9 cellular contexts compared by ENCODE assay signal in genomic region chr1:40477680-40478057, GRCh38. TPM values are rescaled to one million over a fixed set of nuclear protein-coding genes. Genes with fewer than 3 reads are reported as not detected.
A peak's percentile ranks its signal among the peaks of the same experiment; 100 is the strongest.
DNase-seq lines count a peak whose midpoint lies in the region; TF ChIP-seq lines count a peak whose summit lies in the region.
"Had no signal": no experiment of that assay in that cellular context is flagged by ENCODE, and none has a peak within 500 bp of the region (broad histone marks: within the 10 kb centered on the region; RNA-seq: fewer than 3 reads in every experiment).

No MANE protein-coding gene starts in this region.

- DNase-seq in NCI-H2227 treated with DMSO at 0.1 percent for 48 hours (lab: John Stamatoyannopoulos, UW) (peak; percentile 46), NCI-H2227 (lab: John Stamatoyannopoulos, UW; ENCODE audit: unreplicated experiment) (no peak), HPDE6-E6E7 (ENCODE audit: extremely low spot score) (peak; percentile 29), WERI-Rb-1 (peak; percentile 9), endothelial cell (ENCODE audit: low spot score) (no peak), tibial artery (no peak), NCI-H524 treated with DMSO at 0.1 percent for 48 hours (lab: John Stamatoyannopoulos, UW) (no peak)

- TF ChIP-seq CTCF in WERI-Rb-1 (IDR thresholded peaks at IDR 0.05; ENCODE audit: low read depth, low read length) = no peak
- TF ChIP-seq CTCF in endothelial cell (IDR thresholded peaks at IDR 0.05; ENCODE audit: unreplicated experiment) = no peak
- TF ChIP-seq CTCF in tibial artery (IDR thresholded peaks at IDR 0.05) = no peak

- H3K27me3 ChIP-seq in WERI-Rb-1 (ENCODE audit: insufficient read depth, low read depth, severe bottlenecking) (no peaks in the 10 kb centered on the region), muscle layer of colon (ENCODE audit: control insufficient read depth in 1 of 2, insufficient read depth in 2 of 2, low read length in 2 of 2) (no peaks in the 10 kb centered on the region), tibial artery (no peaks in the 10 kb centered on the region)

- H3K9me3 ChIP-seq in WERI-Rb-1 (ENCODE audit: severe bottlenecking) (peaks cover 21% of the 10 kb centered on the region), muscle layer of colon (ENCODE audit: low read length) (peaks cover 4% of the 10 kb centered on the region), tibial artery (peaks cover 0 to 22% (median 4%) of the 10 kb centered on the region in 3 donors)

- peak overlapping the region; percentile 30 for H3K27ac Mint-ChIP-seq in endothelial cell (ENCODE audit: unreplicated experiment)

- peaks cover 11% of the 10 kb centered on the region for H3K4me1 Mint-ChIP-seq in endothelial cell (ENCODE audit: unreplicated experiment)

- H3K36me3 ChIP-seq in WERI-Rb-1 (peaks cover 13% of the 10 kb centered on the region), muscle layer of colon (ENCODE audit: insufficient read depth, low read length) (peaks cover 8% of the 10 kb centered on the region), tibial artery (peaks cover 11 to 17% (median 14%) of the 10 kb centered on the region in 3 donors)

- H3K27ac ChIP-seq in WERI-Rb-1 = peak overlapping the region; percentile 57
- H3K27ac ChIP-seq in muscle layer of colon (ENCODE audit: low read depth, low read length) = no peak overlapping the region
- peak overlapping the region; percentile 77 to 80 for H3K27ac ChIP-seq in tibial artery
- H3K27ac ChIP-seq: C4-2B had no signal

- intact Hi-C loops in tibial artery (cut with DNase I; ENCODE audit: low total_unique reads) = no loop called here

- H3K4me3 ChIP-seq in WERI-Rb-1 (ENCODE audit: low read depth, low read length) = peak overlapping the region; percentile 94
- peak overlapping the region; percentile 51 to 78 for H3K4me3 ChIP-seq in muscle layer of colon (ENCODE audit: low read depth in 1 of 2, low read length in 2 of 2)
- peak overlapping the region; percentile 76 to 98 for H3K4me3 ChIP-seq in tibial artery

- H3K4me1 ChIP-seq in muscle layer of colon (ENCODE audit: insufficient read depth, low read length) (peaks cover 10% of the 10 kb centered on the region), tibial artery (peaks cover 0 to 14% (median 8%) of the 10 kb centered on the region in 4 donors)

- peaks cover 6% of the 10 kb centered on the region for H3K27me3 Mint-ChIP-seq in endothelial cell (ENCODE audit: unreplicated experiment)

- H3K9me3 Mint-ChIP-seq in endothelial cell (ENCODE audit: unreplicated experiment) = peaks cover 13% of the 10 kb centered on the region

- peak overlapping the region; percentile 54 for H3K9ac ChIP-seq in muscle layer of colon (ENCODE audit: low read length)

- H3K4me3 Mint-ChIP-seq in endothelial cell (ENCODE audit: unreplicated experiment) = peak overlapping the region; percentile 89

- H3K36me3 Mint-ChIP-seq in endothelial cell (ENCODE audit: low read depth, unreplicated experiment) = peaks cover 24% of the 10 kb centered on the region

RNA-seq across cellular contexts. Expression of gene ZFP69, which starts 0.6 kb away (rescaled TPM):
- total RNA-seq in endothelial cell (ENCODE audit: unreplicated experiment) = 3.3 TPM

RNA-seq across cellular contexts. Expression of gene ZFP69B, which starts 27.4 kb away (rescaled TPM):
- 4.0 TPM for total RNA-seq in endothelial cell (ENCODE audit: unreplicated experiment)

RNA-seq across cellular contexts. Expression of gene EXO5, which starts 30.9 kb away (rescaled TPM):
- total RNA-seq in endothelial cell (ENCODE audit: unreplicated experiment) = 14.8 TPM

RNA-seq across cellular contexts. Expression of gene ZNF684, which starts 53.8 kb away (rescaled TPM):
- 4.3 TPM for total RNA-seq in endothelial cell (ENCODE audit: unreplicated experiment)

Comparison
In these comparisons a context has a peak if more than half of its experiments do, and no peak if none do; other contexts are left out.
1. DNase-seq: peak in NCI-H2227 treated with DMSO at 0.1 percent for 48 hours (single experiment), HPDE6-E6E7 (single experiment) and WERI-Rb-1 (single experiment); none in NCI-H2227 (single experiment), endothelial cell (single experiment), tibial artery (0 of 2) and NCI-H524 treated with DMSO at 0.1 percent for 48 hours (single experiment).
2. Peak in every context shown above with its lines, with median percentiles within 50 percentile points of each other: H3K4me3 ChIP-seq.